Comparison of ENCODE assay signal across 8 cellular contexts in genomic region chr17:81119223-81120148, GRCh38. TPM values are rescaled to one million over a fixed set of nuclear protein-coding genes. Genes with fewer than 3 reads are reported as not detected.
DNase-seq lines count a peak whose midpoint lies in the region; ATAC-seq, FAIRE-seq and TF ChIP-seq lines count a peak whose summit lies in the region.

No MANE protein-coding gene starts in this region.

- H3K4me1 ChIP-seq in iPS-15b (ENCODE audit: control insufficient read depth, insufficient read depth, low read length), result no peaks in the 10 kb centered on the region
- H3K4me1 ChIP-seq in small intestine (ENCODE audit: control insufficient read depth in 2 of 2, insufficient read depth in 1 of 2, low read depth in 1 of 2, low read length in 1 of 2), result no peaks in the 10 kb centered on the region

- H3K9me3 ChIP-seq in iPS-15b (ENCODE audit: control insufficient read depth, insufficient read depth, low read length) (no peaks in the 10 kb centered on the region), small intestine (ENCODE audit: control insufficient read depth, low read depth) (no peaks in the 10 kb centered on the region)

- peak overlapping the region; percentile 8 for H3K9ac ChIP-seq in iPS-15b (ENCODE audit: low read depth, low read length)

- H3K4me3 ChIP-seq in WI38 (ENCODE audit: low read depth, low read length) (peak overlapping the region; percentile 46), iPS-15b (ENCODE audit: low read depth, low read length) (peak overlapping the region; percentile 54), small intestine (ENCODE audit: low read depth in 1 of 2, low read length in 2 of 2) (peak overlapping the region in 1 of 2 donors; percentile 8)

- WGBS in small intestine, 3 donors, result 41 to 70% (median 54%) methylated on average over 60 to 89 of the region's 89 CpGs

- peaks cover 12% of the 10 kb centered on the region for H3K4me1 Mint-ChIP-seq in MCF 10A (ENCODE audit: insufficient read depth, unreplicated experiment)

- H3K9me3 Mint-ChIP-seq in MCF 10A (ENCODE audit: unreplicated experiment), result no peaks in the 10 kb centered on the region

- POLR2A ChIA-PET in MCF 10A (lab: Yijun Ruan, JAX), result interaction anchor here (0.6 to 1.2 kb wide), 7 partner anchors 8 to 120 kb away, joined by 3 to 7 read pairs (median 5); partner anchors contain the start of genes NDUFAF8 and TEPSIN

- CTCF ChIA-PET in MCF 10A (lab: Yijun Ruan, JAX), result interaction anchor here (1.1 to 1.3 kb wide), 2 partner anchors 14 to 16 kb away, joined by 4 read pairs; no protein-coding TSS in a partner anchor

- no peak for FAIRE-seq in small intestine (lab: Jason Lieb, UNC)

- peaks cover 23% of the 10 kb centered on the region for H3K36me3 Mint-ChIP-seq in MCF 10A (ENCODE audit: insufficient read depth, unreplicated experiment)

- no peak overlapping the region for H3K27ac ChIP-seq in small intestine (ENCODE audit: low read depth in 1 of 2, low read length in 1 of 2)

- ATAC-seq in GM19463 (IDR thresholded peaks at IDR 0.05; ENCODE audit: unreplicated experiment) (no peak), GM18520 (IDR thresholded peaks at IDR 0.05; ENCODE audit: unreplicated experiment) (no peak)

- intact Hi-C loops in MCF 10A (cut with micrococcal nuclease), result no loop called here

- no peaks in the 10 kb centered on the region for H3K27me3 Mint-ChIP-seq in MCF 10A (ENCODE audit: insufficient read depth, unreplicated experiment)

- peak overlapping the region; percentile 84 for H3K4me3 Mint-ChIP-seq in MCF 10A (ENCODE audit: unreplicated experiment)

- H3K36me3 ChIP-seq in iPS-15b (ENCODE audit: control insufficient read depth, insufficient read depth, low read length) (peaks cover 2% of the 10 kb centered on the region), small intestine (ENCODE audit: control insufficient read depth in 2 of 2, insufficient read depth in 2 of 2, low read length in 2 of 2) (peaks cover 5 to 17% of the 10 kb centered on the region in 2 donors)

- H3K27me3 ChIP-seq in iPS-15b (ENCODE audit: control insufficient read depth, insufficient read depth, low read length) (no peaks in the 10 kb centered on the region), small intestine (ENCODE audit: control insufficient read depth in 2 of 2, insufficient read depth in 2 of 2, low read length in 2 of 2) (no peaks in the 10 kb centered on the region)

- no TSS peak for BruUV-seq in MCF 10A (replicated peaks; lab: Mats Ljungman, UMichigan)

- DNase-seq in GM10266 (ENCODE audit: extremely low spot score) (peak; percentile 85), NCI-H1092 treated with DMSO at 0.1 percent for 48 hours (lab: John Stamatoyannopoulos, UW) (peak; percentile 89), MCF 10A (ENCODE audit: unreplicated experiment) (peak; percentile 98), small intestine (peak; percentile 49)

- TF ChIP-seq CTCF in GM10266 (IDR thresholded peaks at IDR 0.05; ENCODE audit: control insufficient read depth, insufficient read depth, low read depth, missing control alignments) (no peak), WI38 (IDR thresholded peaks at IDR 0.05; ENCODE audit: low read depth, low read length) (no peak), MCF 10A (IDR thresholded peaks at IDR 0.05; ENCODE audit: unreplicated experiment) (peak; percentile 70)

- peak overlapping the region; percentile 87 for H3K27ac Mint-ChIP-seq in MCF 10A (ENCODE audit: low read depth, unreplicated experiment)

RNA-seq across cellular contexts. Expression of gene PVALEF, which starts 45.8 kb away (rescaled TPM):
- not detected in 2 replicates for total RNA-seq in MCF 10A (2022)
- polyA plus RNA-seq in small intestine, result not detected

RNA-seq across cellular contexts. Expression of gene AATK, which starts 46.5 kb away (rescaled TPM):
- total RNA-seq in MCF 10A (2022), result 0.59 and 1.4 TPM in 2 replicates
- polyA plus RNA-seq in small intestine, result 100 to 1,000 TPM in 1 of 3 donors, 10 to 100 TPM in 2; 33.1 to 118 (median 98.1) TPM
